Comparison of ENCODE assay signal across 8 cellular contexts in genomic region chr16:30065943-30066881, GRCh38. TPM values are rescaled to one million over a fixed set of nuclear protein-coding genes. Genes with fewer than 3 reads are reported as not detected.
A peak's percentile ranks its signal among the peaks of the same experiment; 100 is the strongest.
DNase-seq lines count a peak whose midpoint lies in the region; ATAC-seq and TF ChIP-seq lines count a peak whose summit lies in the region.

No MANE protein-coding gene starts in this region.

- peaks cover 48% of the 10 kb centered on the region for H3K36me3 Mint-ChIP-seq in brain
- H3K36me3 Mint-ChIP-seq in stimulated activated memory B cell treated with anti-CD40 and anti-IgM and Interleukin-4, amounts not matched to agents 10 μg/mL and 1 μg/mL and 100 μg/mL, for 72 hours, result peaks cover 40% of the 10 kb centered on the region

- CTCF ChIA-PET in OCI-LY7 (lab: Charles Lee; ENCODE audit: unreplicated experiment), result interaction anchor here (0.7 to 1.0 kb wide), 2 partner anchors 26 to 118 kb away, joined by 3 read pairs; partner anchors contain the start of gene TBX6

- H3K9me2 ChIP-seq in OCI-LY7 (ENCODE audit: insufficient read depth, low read length), result no peaks in the 10 kb centered on the region

- peaks cover 44% of the 10 kb centered on the region for H3K79me2 ChIP-seq in OCI-LY7 (ENCODE audit: insufficient read depth, low read depth, low read length)

- peaks cover 56% of the 10 kb centered on the region for H3K36me3 ChIP-seq in OCI-LY7 (ENCODE audit: insufficient read depth, low read length)

- peak overlapping the region; percentile 92 to 96 (median 96) for H3K4me3 Mint-ChIP-seq in brain
- peak overlapping the region; percentile 99 for H3K4me3 Mint-ChIP-seq in stimulated activated memory B cell treated with anti-CD40 and anti-IgM and Interleukin-4, amounts not matched to agents 10 μg/mL and 1 μg/mL and 100 μg/mL, for 72 hours

- ATAC-seq in stimulated activated memory B cell treated with anti-CD40 and anti-IgM and Interleukin-4, amounts not matched to agents 10 μg/mL and 1 μg/mL and 100 μg/mL, for 72 hours, result peak; percentile 0
- no peak for ATAC-seq in GM18861 (IDR thresholded peaks at IDR 0.05; ENCODE audit: unreplicated experiment)

- peak overlapping the region; percentile 95 to 100 (median 99) for H3K27ac Mint-ChIP-seq in brain
- peak overlapping the region; percentile 99 for H3K27ac Mint-ChIP-seq in stimulated activated memory B cell treated with anti-CD40 and anti-IgM and Interleukin-4, amounts not matched to agents 10 μg/mL and 1 μg/mL and 100 μg/mL, for 72 hours

- TF ChIP-seq CTCF in OCI-LY7 (conservative IDR thresholded peaks at IDR 0.05; ENCODE audit: low read length) (no peak), brain (conservative IDR thresholded peaks at IDR 0.05) (peak in 1 of 2 experiments; percentile 10)

- no peaks in the 10 kb centered on the region for H3K9me3 Mint-ChIP-seq in brain
- H3K9me3 Mint-ChIP-seq in stimulated activated memory B cell treated with anti-CD40 and anti-IgM and Interleukin-4, amounts not matched to agents 10 μg/mL and 1 μg/mL and 100 μg/mL, for 72 hours, result no peaks in the 10 kb centered on the region

- POLR2A ChIA-PET in OCI-LY7 (lab: Charles Lee), result interaction anchor here (0.6 to 1.6 kb wide), 4 partner anchors 10 to 204 kb away, joined by 3 to 5 read pairs (median 4); partner anchors contain the start of gene TAOK2

- TSS peak; percentile 27 for BruUV-seq in OCI-LY7 (replicated peaks; lab: Mats Ljungman, UMichigan)

- H3K9me3 ChIP-seq in OCI-LY7 (ENCODE audit: low read length), result no peaks in the 10 kb centered on the region

- peaks cover 14% of the 10 kb centered on the region for H4K20me1 ChIP-seq in OCI-LY7 (ENCODE audit: insufficient read depth, low read length)

- DNase-seq in DMS 273 (lab: John Stamatoyannopoulos, UW; ENCODE audit: unreplicated experiment) (peak; percentile 70), DMS 273 treated with DMSO at 0.1 percent for 48 hours (lab: John Stamatoyannopoulos, UW) (no peak), OCI-LY7 (ENCODE audit: low spot score) (peak; percentile 35), left kidney (ENCODE audit: low read depth, low spot score) (peak; percentile 65), NCI-H187 (lab: John Stamatoyannopoulos, UW) (no peak)

- H3K4me1 ChIP-seq in OCI-LY7 (ENCODE audit: insufficient read depth, low read length, poor library complexity, severe bottlenecking), result peaks cover 39% of the 10 kb centered on the region

- H2AFZ ChIP-seq in OCI-LY7 (ENCODE audit: low read length), result no peak overlapping the region

- peak overlapping the region; percentile 94 for H3K4me2 ChIP-seq in OCI-LY7 (ENCODE audit: low read length)

- intact Hi-C loops in OCI-LY7 (cut with micrococcal nuclease; ENCODE audit: unreplicated experiment), result loop anchor here (1.0 to 10.0 kb wide), 3 partner anchors 9 to 289 kb away; partner anchors contain the start of genes CD2BP2 and PPP4C

- H3K4me3 ChIP-seq in OCI-LY7 (ENCODE audit: low read depth, low read length, poor library complexity, severe bottlenecking), result peak overlapping the region; percentile 99

- H3K27ac ChIP-seq in OCI-LY7 (ENCODE audit: low read depth, low read length, poor library complexity, severe bottlenecking), result peak overlapping the region; percentile 86

- H3K4me1 Mint-ChIP-seq in brain, result peaks cover 57% of the 10 kb centered on the region
- H3K4me1 Mint-ChIP-seq in stimulated activated memory B cell treated with anti-CD40 and anti-IgM and Interleukin-4, amounts not matched to agents 10 μg/mL and 1 μg/mL and 100 μg/mL, for 72 hours, result peaks cover 47% of the 10 kb centered on the region

- peaks cover 16% of the 10 kb centered on the region for H3K27me3 Mint-ChIP-seq in brain
- no peaks in the 10 kb centered on the region for H3K27me3 Mint-ChIP-seq in stimulated activated memory B cell treated with anti-CD40 and anti-IgM and Interleukin-4, amounts not matched to agents 10 μg/mL and 1 μg/mL and 100 μg/mL, for 72 hours

RNA-seq across cellular contexts. Expression of gene ALDOA, which starts 0.7 kb away (rescaled TPM):
- total RNA-seq in OCI-LY7 (2014; rRNA removed; shearing (Covaris generic)), result 646 and 809 TPM in 2 replicates
- 811 and 1,029 TPM in 2 replicates for total RNA-seq in OCI-LY7 (2022)
- 1,509 TPM for polyA plus RNA-seq in brain (ENCODE audit: insufficient read depth, low read depth, low replicate concordance)

RNA-seq across cellular contexts. Expression of gene PPP4C, which starts 9.6 kb away (rescaled TPM):
- total RNA-seq in OCI-LY7 (2014; rRNA removed; shearing (Covaris generic)), result 137 and 144 TPM in 2 replicates
- 124 and 130 TPM in 2 replicates for total RNA-seq in OCI-LY7 (2022)
- 105 TPM for polyA plus RNA-seq in brain (ENCODE audit: insufficient read depth, low read depth, low replicate concordance)

RNA-seq across cellular contexts. Expression of gene TBX6, which starts 25.5 kb away (rescaled TPM):
- 0.77 and 1.4 TPM in 2 replicates for total RNA-seq in OCI-LY7 (2014; rRNA removed; shearing (Covaris generic))
- 3.7 and 4.5 TPM in 2 replicates for total RNA-seq in OCI-LY7 (2022)
- 2.0 TPM for polyA plus RNA-seq in brain (ENCODE audit: insufficient read depth, low read depth, low replicate concordance)

RNA-seq across cellular contexts. Expression of gene YPEL3, which starts 29.8 kb away (rescaled TPM):
- 17.5 and 18.6 TPM in 2 replicates for total RNA-seq in OCI-LY7 (2014; rRNA removed; shearing (Covaris generic))
- 34.5 and 50.6 TPM in 2 replicates for total RNA-seq in OCI-LY7 (2022)
- 277 TPM for polyA plus RNA-seq in brain (ENCODE audit: insufficient read depth, low read depth, low replicate concordance)

RNA-seq across cellular contexts. Expression of gene TLCD3B, which starts 35.1 kb away (rescaled TPM):
- total RNA-seq in OCI-LY7 (2014; rRNA removed; shearing (Covaris generic)), result 2.6 and 4.3 TPM in 2 replicates
- 17.6 and 21.3 TPM in 2 replicates for total RNA-seq in OCI-LY7 (2022)
- 186 TPM for polyA plus RNA-seq in brain (ENCODE audit: insufficient read depth, low read depth, low replicate concordance)

Comparison
In these comparisons a context has a peak if more than half of its experiments do, and no peak if none do; other contexts are left out.
1. DNase-seq: peak in DMS 273 (single experiment), OCI-LY7 (single experiment) and left kidney (single experiment); none in DMS 273 treated with DMSO at 0.1 percent for 48 hours (single experiment) and NCI-H187 (0 of 2).